ENCODE assay signal across 35 cellular contexts in the genomic region with DNA sequence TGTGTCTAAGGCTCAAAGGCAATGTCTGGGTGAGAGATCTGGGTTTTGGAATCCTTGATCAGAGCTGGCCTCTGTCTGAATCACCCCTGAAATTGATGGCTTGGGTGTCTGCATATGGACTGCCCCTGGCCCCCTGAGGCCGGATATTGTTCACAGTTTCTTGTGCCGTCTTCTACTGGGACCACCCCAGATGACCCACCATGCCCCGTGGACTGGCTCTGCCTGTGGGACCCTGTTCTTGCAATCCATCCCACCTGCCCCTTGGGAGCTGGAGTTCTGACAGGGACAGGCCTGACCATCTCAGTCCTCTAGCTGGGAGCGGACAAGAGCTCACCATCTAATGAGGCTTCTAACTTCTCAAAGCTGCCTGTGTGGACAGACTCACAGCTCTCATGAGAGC.
A peak's percentile ranks its signal among the peaks of the same experiment; 100 is the strongest.
DNase-seq lines count a peak whose midpoint lies in the region; ATAC-seq and TF ChIP-seq lines count a peak whose summit lies in the region.
"Had no signal": no experiment of that assay in that cellular context is flagged by ENCODE, and none has a peak within 500 bp of the region (broad histone marks: within the 10 kb centered on the region; RNA-seq: fewer than 3 reads in every experiment).

No MANE protein-coding gene starts in this region.

- TF ChIP-seq CTCF in endodermal cell (conservative IDR thresholded peaks at IDR 0.05) = no peak
- no peak for TF ChIP-seq CTCF in endothelial cell (IDR thresholded peaks at IDR 0.05; ENCODE audit: unreplicated experiment)

- no peaks in the 10 kb centered on the region for H3K9me3 Mint-ChIP-seq in endodermal cell
- H3K9me3 Mint-ChIP-seq in endothelial cell (ENCODE audit: unreplicated experiment) = no peaks in the 10 kb centered on the region
- H3K9me3 Mint-ChIP-seq: CD14-positive monocyte; CD4-positive, alpha-beta T cell; CD8-positive, alpha-beta memory T cell; CD8-positive, alpha-beta T cell had no signal

- H3K27ac Mint-ChIP-seq in endodermal cell = no peak overlapping the region
- H3K27ac Mint-ChIP-seq in endothelial cell (ENCODE audit: unreplicated experiment) = no peak overlapping the region
- H3K27ac Mint-ChIP-seq: B cell; CD14-positive monocyte; CD4-positive, alpha-beta memory T cell; CD4-positive, alpha-beta T cell; CD4-positive, CD25-positive, alpha-beta regulatory T cell; CD8-positive, alpha-beta memory T cell; CD8-positive, alpha-beta T cell had no signal

- H3K27ac ChIP-seq in endodermal cell (ENCODE audit: low read depth, low read length) = no peak overlapping the region
- H3K27ac ChIP-seq: 22Rv1; A549; BLaER1; BLaER1 treated with 17β-estradiol and CSF1 and Interleukin-3, amounts not matched to agents 10 nM and 100 nM; C4-2B had no signal

- H3K4me1 ChIP-seq in endodermal cell (ENCODE audit: control insufficient read depth, insufficient read depth, low read length) = no peaks in the 10 kb centered on the region
- H3K4me1 ChIP-seq: Caco-2 had no signal

- H3K4me3 Mint-ChIP-seq in endodermal cell (no peak overlapping the region), endothelial cell (ENCODE audit: unreplicated experiment) (no peak overlapping the region)
- H3K4me3 Mint-ChIP-seq: B cell; CD14-positive monocyte; CD4-positive, alpha-beta memory T cell; CD4-positive, alpha-beta T cell; CD4-positive, CD25-positive, alpha-beta regulatory T cell; CD8-positive, alpha-beta memory T cell; CD8-positive, alpha-beta T cell had no signal

- no peaks in the 10 kb centered on the region for H3K9me3 ChIP-seq in endodermal cell (ENCODE audit: control insufficient read depth, low read length)
- H3K9me3 ChIP-seq: A549; BE2C; BLaER1; BLaER1 treated with 17β-estradiol and CSF1 and Interleukin-3, amounts not matched to agents 10 nM and 100 nM; Caco-2 had no signal

- no peaks in the 10 kb centered on the region for H3K36me3 ChIP-seq in endodermal cell (ENCODE audit: control insufficient read depth, insufficient read depth, low read length)
- H3K36me3 ChIP-seq: BE2C; BLaER1; BLaER1 treated with 17β-estradiol and CSF1 and Interleukin-3, amounts not matched to agents 10 nM and 100 nM had no signal

- H3K27me3 Mint-ChIP-seq in endodermal cell (ENCODE audit: insufficient read depth) (peaks cover 6% of the 10 kb centered on the region), endothelial cell (ENCODE audit: unreplicated experiment) (peaks cover 8% of the 10 kb centered on the region)

- DNase-seq in activated CD8-positive, alpha-beta memory T cell treated with anti-CD3 and anti-CD28 coated beads, Interleukin-2, amount 50 U/mL, for 48 hours = peak; percentile 25
- no peak for DNase-seq in activated CD8-positive, alpha-beta memory T cell treated with anti-CD3 and anti-CD28 coated beads, Interleukin-2, amount 50 U/mL, for 4 hours
- DNase-seq in endodermal cell = peak; percentile 12
- peak; percentile 13 for DNase-seq in islet precursor cell
- DNase-seq in left lobe of liver (ENCODE audit: low spot score) = peak; percentile 35
- DNase-seq in endothelial cell (ENCODE audit: low spot score) = no peak
- DNase-seq in NCI-H1417 (lab: John Stamatoyannopoulos, UW) = no peak
- DNase-seq: 8988T; ACHN; AML-193; BE2C; C1 segment of cervical spinal cord; Caco-2; Calu3; CD4-positive, alpha-beta memory T cell; CD4-positive, alpha-beta T cell; CD4-positive, CD25-positive, alpha-beta regulatory T cell; CD8-positive, alpha-beta memory T cell; CD8-positive, alpha-beta T cell; COR-L47; DMS 273 treated with DMSO at 0.1 percent for 48 hours; DMS153; DMS53; DMS79; DMS79 treated with DMSO at 0.1 percent for 48 hours; DND-41; EL had no signal

- 65 to 100% methylated on average over 3 to 4 of the region's 4 CpGs for WGBS in endodermal cell (ENCODE audit: insufficient coverage in 1 of 2, insufficient read length in 1 of 2), 2 experiments

- H3K4me1 Mint-ChIP-seq in endodermal cell = peaks cover under 1% of the 10 kb centered on the region
- peaks cover 2% of the 10 kb centered on the region for H3K4me1 Mint-ChIP-seq in endothelial cell (ENCODE audit: unreplicated experiment)
- H3K4me1 Mint-ChIP-seq: CD4-positive, CD25-positive, alpha-beta regulatory T cell; CD8-positive, alpha-beta memory T cell had no signal

- ATAC-seq in left lobe of liver (no peak), HG03175 (IDR thresholded peaks at IDR 0.05; ENCODE audit: unreplicated experiment) (no peak)
- ATAC-seq: A549; CD8-positive, alpha-beta T cell had no signal

- no peak overlapping the region for H3K9ac ChIP-seq in endodermal cell (ENCODE audit: extremely low read depth, low read length, poor library complexity, severe bottlenecking)
- H3K9ac ChIP-seq: BLaER1; BLaER1 treated with 17β-estradiol and CSF1 and Interleukin-3, amounts not matched to agents 10 nM and 100 nM had no signal

- H3K27me3 ChIP-seq in endodermal cell (ENCODE audit: control insufficient read depth, insufficient read depth, low read length, poor library complexity, severe bottlenecking) = peaks cover 7% of the 10 kb centered on the region
- H3K27me3 ChIP-seq: BE2C; BLaER1; BLaER1 treated with 17β-estradiol and CSF1 and Interleukin-3, amounts not matched to agents 10 nM and 100 nM had no signal

- H3K4me3 ChIP-seq in endodermal cell (ENCODE audit: low read length) = no peak overlapping the region
- H3K4me3 ChIP-seq: A549; BLaER1; BLaER1 treated with 17β-estradiol and CSF1 and Interleukin-3, amounts not matched to agents 10 nM and 100 nM had no signal

- H3K36me3 Mint-ChIP-seq in endodermal cell (ENCODE audit: low read depth) = no peaks in the 10 kb centered on the region
- no peaks in the 10 kb centered on the region for H3K36me3 Mint-ChIP-seq in endothelial cell (ENCODE audit: low read depth, unreplicated experiment)
- H3K36me3 Mint-ChIP-seq: CD14-positive monocyte; CD4-positive, alpha-beta memory T cell; CD4-positive, CD25-positive, alpha-beta regulatory T cell; CD8-positive, alpha-beta T cell had no signal

Comparison
In these comparisons a context has a peak if more than half of its experiments do, and no peak if none do; other contexts are left out.
1. DNase-seq: peak in activated CD8-positive, alpha-beta memory T cell treated with anti-CD3 and anti-CD28 coated beads, Interleukin-2, amount 50 U/mL, for 48 hours (single experiment), endodermal cell (single experiment), islet precursor cell (single experiment) and left lobe of liver (single experiment); none in activated CD8-positive, alpha-beta memory T cell treated with anti-CD3 and anti-CD28 coated beads, Interleukin-2, amount 50 U/mL, for 4 hours (single experiment), endothelial cell (single experiment) and NCI-H1417 (0 of 3).